1 cellular context compared by ENCODE assay signal in the genomic region with DNA sequence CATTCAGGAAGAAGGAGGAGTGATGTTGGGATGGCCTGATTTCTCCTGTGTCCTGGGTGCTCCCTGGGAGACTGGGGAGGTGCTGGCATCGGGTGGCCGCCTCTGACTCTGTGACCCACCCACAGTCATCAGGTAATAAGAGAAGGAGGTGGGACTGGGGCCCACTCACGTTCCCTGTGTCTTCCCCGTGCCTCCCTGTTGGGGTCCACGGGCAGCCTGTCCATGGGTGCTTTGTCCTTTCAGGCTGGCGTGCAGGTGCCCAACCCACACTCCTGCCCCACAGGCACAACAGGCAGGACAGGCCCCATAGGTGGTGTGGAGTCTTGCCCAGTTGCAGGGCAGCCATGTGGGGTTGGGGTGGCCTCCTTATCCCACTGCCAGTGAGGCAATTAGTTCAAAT.
TF ChIP-seq lines count a peak whose summit lies in the region.

No MANE protein-coding gene starts in this region.

TF ChIP-seq in HCT116, 20 proteins besides CTCF, POLR2A, EP300 and RAD21 (continued from another document):
- TF ChIP-seq YY1 (IDR thresholded peaks at IDR 0.05; ENCODE audit: extremely low read depth, insufficient replicate concordance, low read depth, low read length) (no peak), EGR1 (IDR thresholded peaks at IDR 0.05; ENCODE audit: low read depth) (no peak), ELF1 (IDR thresholded peaks at IDR 0.05; ENCODE audit: borderline replicate concordance, low read depth) (no peak), SP1 (IDR thresholded peaks at IDR 0.05; ENCODE audit: low read depth) (no peak), FOSL1 (IDR thresholded peaks at IDR 0.05; ENCODE audit: low read depth) (no peak), CEBPB (IDR thresholded peaks at IDR 0.05; ENCODE audit: low read depth) (no peak), JUND (IDR thresholded peaks at IDR 0.05) (no peak)
- TF ChIP-seq, protein P1, sequence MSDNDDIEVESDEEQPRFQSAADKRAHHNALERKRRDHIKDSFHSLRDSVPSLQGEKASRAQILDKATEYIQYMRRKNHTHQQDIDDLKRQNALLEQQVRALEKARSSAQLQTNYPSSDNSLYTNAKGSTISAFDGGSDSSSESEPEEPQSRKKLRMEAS (IDR thresholded peaks at IDR 0.05) = no peak
